ENCODE assay signal across 19 cellular contexts in genomic region chr12:112375105-112375504, GRCh38. TPM values are rescaled to one million over a fixed set of nuclear protein-coding genes. Genes with fewer than 3 reads are reported as not detected.
DNase-seq lines count a peak whose midpoint lies in the region; ATAC-seq and TF ChIP-seq lines count a peak whose summit lies in the region.
"Had no signal": no experiment of that assay in that cellular context is flagged by ENCODE, and none has a peak within 500 bp of the region (broad histone marks: within the 10 kb centered on the region; RNA-seq: fewer than 3 reads in every experiment).

No MANE protein-coding gene starts in this region.

- H3K36me3 ChIP-seq in SK-N-MC (ENCODE audit: insufficient read depth, low read length): peaks cover 16% of the 10 kb centered on the region
- H3K36me3 ChIP-seq: esophagus muscularis mucosa, transverse colon had no signal

- no peak for ATAC-seq in HG03045 (IDR thresholded peaks at IDR 0.05; ENCODE audit: unreplicated experiment)
- ATAC-seq: stimulated activated naive CD8-positive, alpha-beta T cell treated with anti-CD3 and anti-CD28 coated beads, Interleukin-15, amount 100 ng/mL, for 72 hours had no signal

- peak overlapping the region; percentile 1; the same call in 1 of the 2 replicates for H3K27ac ChIP-seq in 22Rv1
- 0 out of 2 replicates have a peak overlapping the region, but pooled peaks have one; percentile 26 for H3K27ac ChIP-seq in SK-N-MC
- H3K27ac ChIP-seq: esophagus muscularis mucosa, transverse colon had no signal

- DNase-seq in M059J (ENCODE audit: low read depth) (peak; percentile 9), SK-N-MC (ENCODE audit: low read depth, low spot score) (no peak), hypothalamus (lab: John Stamatoyannopoulos, UW) (no peak), RKO (ENCODE audit: low spot score) (no peak)
- DNase-seq: activated CD4-positive, alpha-beta T cell treated with anti-CD3 and anti-CD28 coated beads for 48 hours; CD4-positive, CD25-positive, alpha-beta regulatory T cell; GOT3; kidney glomerular epithelial cell; mammary epithelial cell; NCI-H1694 treated with DMSO at 0.1 percent for 48 hours; NCI-H510A treated with DMSO at 0.1 percent for 48 hours; SIG-M5; stimulated activated CD4-positive, alpha-beta T cell treated with anti-CD3 and anti-CD28 coated beads, Interleukin-4, amount 100 ng/mL, for 1 hour; stimulated activated naive CD8-positive, alpha-beta T cell treated with anti-CD3 and anti-CD28 coated beads, Interleukin-15, amount 100 ng/mL, for 72 hours; transverse colon had no signal

- H3K9me3 ChIP-seq in SK-N-MC (ENCODE audit: low read depth, low read length): 0 out of 2 replicates have a peak, but pooled peaks cover 5% of the 10 kb centered on the region
- H3K9me3 ChIP-seq: esophagus muscularis mucosa, transverse colon had no signal

- no peak overlapping the region for H3K4me3 ChIP-seq in SK-N-MC
- H3K4me3 ChIP-seq: esophagus muscularis mucosa, smooth muscle cell, transverse colon had no signal

- no peak for TF ChIP-seq CTCF in 22Rv1 (IDR thresholded peaks at IDR 0.05)

- no peak overlapping the region for H3K9ac ChIP-seq in SK-N-MC (ENCODE audit: insufficient read length)

RNA-seq across cellular contexts. Expression of gene HECTD4, which starts 7.1 kb away (rescaled TPM):
- total RNA-seq in M059J (2014; rRNA removed; shearing (Covaris generic)): 3.5 and 13.8 TPM in 2 replicates

RNA-seq across cellular contexts. Expression of gene RPL6, which starts 34.3 kb away (rescaled TPM):
- total RNA-seq in M059J (2014; rRNA removed; shearing (Covaris generic)): 1,212 and 1,298 TPM in 2 replicates

RNA-seq across cellular contexts. Expression of gene PTPN11, which starts 43.6 kb away (rescaled TPM):
- total RNA-seq in M059J (2014; rRNA removed; shearing (Covaris generic)): 39.1 and 49.9 TPM in 2 replicates
